ENCODE assay signal across 21 cellular contexts in the genomic region with DNA sequence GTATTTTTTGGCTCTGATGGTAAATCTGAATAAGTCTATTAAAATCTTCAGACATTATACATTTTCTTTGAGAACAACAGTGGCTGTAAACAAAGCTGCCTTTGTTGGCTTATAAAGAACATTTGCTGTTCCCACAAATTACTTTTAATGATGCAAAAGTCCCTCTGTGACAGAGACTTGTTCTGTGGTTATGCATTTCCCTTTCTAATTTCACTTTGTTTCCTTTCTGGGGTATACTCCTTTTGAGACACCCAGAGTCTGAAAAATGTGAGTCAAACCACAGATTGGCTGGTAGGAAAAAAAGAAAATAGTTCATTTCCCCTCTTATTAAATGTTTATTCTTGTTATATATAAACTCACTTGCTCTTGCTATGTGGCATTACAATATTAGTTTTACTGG.
DNase-seq lines count a peak whose midpoint lies in the region; ATAC-seq, FAIRE-seq and TF ChIP-seq lines count a peak whose summit lies in the region.
"Had no signal": no experiment of that assay in that cellular context is flagged by ENCODE, and none has a peak within 500 bp of the region (broad histone marks: within the 10 kb centered on the region; RNA-seq: fewer than 3 reads in every experiment).

No MANE protein-coding gene starts in this region.

- peaks cover 12 to 16% of the 10 kb centered on the region in 2 donors for H3K4me1 Mint-ChIP-seq in natural killer cell
- peaks cover 5 to 6% of the 10 kb centered on the region in 2 donors for H3K4me1 Mint-ChIP-seq in natural killer cell treated with Interleukin-12 subunit alpha and Interleukin-12 subunit beta and Interleukin-15 and Interleukin-18, amount 100 ng/mL, for 72 hours (ENCODE audit: low read depth in 2 of 2)
- H3K4me1 Mint-ChIP-seq in effector memory CD8-positive, alpha-beta T cell (ENCODE audit: low read depth in 2 of 2), result no peaks in the 10 kb centered on the region
- H3K4me1 Mint-ChIP-seq: H9 had no signal

- H3K4me1 ChIP-seq in smooth muscle cell (ENCODE audit: low read depth), result no peaks in the 10 kb centered on the region

- no peak overlapping the region for H3K4me3 ChIP-seq in smooth muscle cell

- H4K20me1 ChIP-seq in smooth muscle cell (ENCODE audit: low read depth), result no peaks in the 10 kb centered on the region

- H2AFZ ChIP-seq in smooth muscle cell (ENCODE audit: low read depth), result peak overlapping the region; percentile 77

- H3K9ac ChIP-seq in smooth muscle cell (ENCODE audit: low read depth), result no peak overlapping the region

- H3K27ac Mint-ChIP-seq in natural killer cell, result peak overlapping the region in 1 of 2 donors; percentile 22
- H3K27ac Mint-ChIP-seq in natural killer cell treated with Interleukin-12 subunit alpha and Interleukin-12 subunit beta and Interleukin-15 and Interleukin-18, amount 100 ng/mL, for 72 hours, result no peak overlapping the region
- H3K27ac Mint-ChIP-seq in effector memory CD8-positive, alpha-beta T cell, result peak overlapping the region in 1 of 2 donors; percentile 60
- H3K27ac Mint-ChIP-seq: CD4-positive, alpha-beta T cell; H9 had no signal

- no peak overlapping the region for H3K4me2 ChIP-seq in smooth muscle cell

- no peaks in the 10 kb centered on the region for H3F3A ChIP-seq in smooth muscle cell (ENCODE audit: low read depth)

- no peaks in the 10 kb centered on the region for H3K9me3 ChIP-seq in smooth muscle cell (replicated peaks; ENCODE audit: low read depth)

- peaks cover 0 to 3% of the 10 kb centered on the region in 2 donors for H3K9me3 Mint-ChIP-seq in natural killer cell
- H3K9me3 Mint-ChIP-seq in natural killer cell treated with Interleukin-12 subunit alpha and Interleukin-12 subunit beta and Interleukin-15 and Interleukin-18, amount 100 ng/mL, for 72 hours, result peaks cover 6% of the 10 kb centered on the region
- peaks cover 0 to 6% of the 10 kb centered on the region in 2 donors for H3K9me3 Mint-ChIP-seq in effector memory CD8-positive, alpha-beta T cell

- H3K36me3 Mint-ChIP-seq in natural killer cell, result peaks cover 5% of the 10 kb centered on the region
- peaks cover 15% of the 10 kb centered on the region for H3K36me3 Mint-ChIP-seq in natural killer cell treated with Interleukin-12 subunit alpha and Interleukin-12 subunit beta and Interleukin-15 and Interleukin-18, amount 100 ng/mL, for 72 hours
- peaks cover under 1% of the 10 kb centered on the region for H3K36me3 Mint-ChIP-seq in effector memory CD8-positive, alpha-beta T cell (ENCODE audit: insufficient read depth)

- H3K4me3 Mint-ChIP-seq in natural killer cell, result peak overlapping the region; percentile 6
- no peak overlapping the region for H3K4me3 Mint-ChIP-seq in natural killer cell treated with Interleukin-12 subunit alpha and Interleukin-12 subunit beta and Interleukin-15 and Interleukin-18, amount 100 ng/mL, for 72 hours
- no peak overlapping the region for H3K4me3 Mint-ChIP-seq in effector memory CD8-positive, alpha-beta T cell
- H3K4me3 Mint-ChIP-seq: CD4-positive, alpha-beta T cell; H9 had no signal

- no peak for FAIRE-seq in D721Med (lab: Jason Lieb, UNC)
- FAIRE-seq: GM12892, GM19239 had no signal

- TF ChIP-seq CTCF in natural killer cell (IDR thresholded peaks at IDR 0.05) (no peak), smooth muscle cell (IDR thresholded peaks at IDR 0.05; ENCODE audit: borderline replicate concordance, insufficient read depth, poor library complexity, severe bottlenecking) (no peak), D721Med (IDR thresholded peaks at IDR 0.05; ENCODE audit: insufficient read depth, missing control alignments) (no peak)

- no peaks in the 10 kb centered on the region for H3K27me3 Mint-ChIP-seq in natural killer cell (ENCODE audit: low read depth in 2 of 2)
- no peaks in the 10 kb centered on the region for H3K27me3 Mint-ChIP-seq in natural killer cell treated with Interleukin-12 subunit alpha and Interleukin-12 subunit beta and Interleukin-15 and Interleukin-18, amount 100 ng/mL, for 72 hours
- no peaks in the 10 kb centered on the region for H3K27me3 Mint-ChIP-seq in effector memory CD8-positive, alpha-beta T cell
- H3K27me3 Mint-ChIP-seq: CD4-positive, alpha-beta T cell had no signal

- H3K27me3 ChIP-seq in smooth muscle cell (ENCODE audit: low read depth), result no peaks in the 10 kb centered on the region

- H3K79me2 ChIP-seq in smooth muscle cell (ENCODE audit: low read depth), result no peaks in the 10 kb centered on the region

- H3K27ac ChIP-seq in smooth muscle cell (ENCODE audit: low read depth), result no peak overlapping the region
- H3K27ac ChIP-seq: HL-60 had no signal

- ATAC-seq in natural killer cell (peak in 2 of 3 donors; percentile 24 to 69), HG02678 (IDR thresholded peaks at IDR 0.05; ENCODE audit: unreplicated experiment) (no peak)
- ATAC-seq in natural killer cell treated with Interleukin-12 subunit alpha and Interleukin-12 subunit beta and Interleukin-15 and Interleukin-18, amount 100 ng/mL, for 72 hours, result no peak
- ATAC-seq in effector memory CD8-positive, alpha-beta T cell (replicated peaks), result peak; percentile 58

- H3K36me3 ChIP-seq in smooth muscle cell (ENCODE audit: low read depth), result no peaks in the 10 kb centered on the region

- intact Hi-C loops in natural killer cell (cut with micrococcal nuclease), result no loop called here

- DNase-seq in natural killer cell (no peak), RPMI7951 (ENCODE audit: low read depth) (peak; percentile 4), smooth muscle cell (lab: John Stamatoyannopoulos, UW; ENCODE audit: unreplicated experiment) (no peak), dermis blood vessel endothelial cell (no peak), D721Med (ENCODE audit: insufficient read length, low spot score) (no peak)
- no peak for DNase-seq in natural killer cell treated with Interleukin-12 subunit alpha and Interleukin-12 subunit beta and Interleukin-15 and Interleukin-18, amount 100 ng/mL, for 72 hours (ENCODE audit: low spot score)
- DNase-seq in effector memory CD8-positive, alpha-beta T cell, result no peak
- DNase-seq: 8988T; AML-193; C1 segment of cervical spinal cord; Calu3; CD4-positive, alpha-beta T cell; DMS153; DMS79 treated with DMSO at 0.1 percent for 48 hours; EL; GOT3; H9 had no signal

Comparison
In these comparisons a context has a peak if more than half of its experiments do, and no peak if none do; other contexts are left out.
1. ATAC-seq: peak in natural killer cell (2 of 3) and effector memory CD8-positive, alpha-beta T cell (single experiment); none in natural killer cell treated with Interleukin-12 subunit alpha and Interleukin-12 subunit beta and Interleukin-15 and Interleukin-18, amount 100 ng/mL, for 72 hours (0 of 2) and HG02678 (single experiment).